In genomic region chr7:77335581-77335980, GRCh38 we compare ENCODE assay signal across 18 cellular contexts.
A peak's percentile ranks its signal among the peaks of the same experiment; 100 is the strongest.
DNase-seq lines count a peak whose midpoint lies in the region; ATAC-seq lines count a peak whose summit lies in the region.
"Had no signal": no experiment of that assay in that cellular context is flagged by ENCODE, and none has a peak within 500 bp of the region (broad histone marks: within the 10 kb centered on the region; RNA-seq: fewer than 3 reads in every experiment).

No MANE protein-coding gene starts in this region.

- H3K9me3 ChIP-seq in neuronal stem cell (replicated peaks in 1 of 2; ENCODE audit: control insufficient read depth in 2 of 2, insufficient read depth in 1 of 2, low read depth in 1 of 2, low read length in 2 of 2), result peaks cover 0 to 1% of the 10 kb centered on the region in 2 donors
- H3K9me3 ChIP-seq: BLaER1, body of pancreas had no signal

- no peak overlapping the region for H2AK5ac ChIP-seq in neuronal stem cell (ENCODE audit: low read depth, low read length)

- H3K9ac ChIP-seq in neuronal stem cell (ENCODE audit: low read depth, low read length, poor library complexity), result no peak overlapping the region
- H3K9ac ChIP-seq: BLaER1 had no signal

- no peaks in the 10 kb centered on the region for H3K27me3 ChIP-seq in neuronal stem cell (ENCODE audit: control insufficient read depth in 3 of 3, insufficient read depth in 3 of 3, low read depth in 1 of 3, low read length in 3 of 3)
- H3K27me3 ChIP-seq: BLaER1, body of pancreas had no signal

- H3K4ac ChIP-seq in neuronal stem cell (ENCODE audit: low read length), result no peak overlapping the region

- no peaks in the 10 kb centered on the region for H3K36me3 ChIP-seq in neuronal stem cell (replicated peaks in 1 of 2; ENCODE audit: control insufficient read depth in 2 of 2, insufficient read depth in 2 of 2, low read length in 2 of 2)
- H3K36me3 ChIP-seq: BLaER1 had no signal

- H2BK120ac ChIP-seq in neuronal stem cell (ENCODE audit: low read depth, low read length), result no peak overlapping the region

- no peak overlapping the region for H3K18ac ChIP-seq in neuronal stem cell (ENCODE audit: low read length)

- intact Hi-C loops in sciatic nerve (cut with DNase I), result no loop called here

- no peak overlapping the region for H3K27ac ChIP-seq in neuronal stem cell (replicated peaks; ENCODE audit: low read length)
- H3K27ac ChIP-seq: BLaER1, body of pancreas, coronary artery had no signal

- no peaks in the 10 kb centered on the region for H3K79me1 ChIP-seq in neuronal stem cell (ENCODE audit: low read depth, low read length)

- ATAC-seq in sciatic nerve, result peak; percentile 54
- ATAC-seq: body of pancreas, left lobe of liver, Right ventricle myocardium inferior had no signal

- no peak overlapping the region for H4K8ac ChIP-seq in neuronal stem cell (ENCODE audit: low read depth, low read length)

- DNase-seq in GM03348 (ENCODE audit: low spot score), result peak; percentile 49
- peak; percentile 21 for DNase-seq in NCI-H69 (lab: John Stamatoyannopoulos, UW)
- DNase-seq in fibroblast of peridontal ligament (ENCODE audit: extremely low read depth), result peak; percentile 94
- no peak for DNase-seq in sciatic nerve (ENCODE audit: low spot score)
- no peak for DNase-seq in neuronal stem cell (ENCODE audit: low spot score)
- no peak for DNase-seq in activated CD4-positive, alpha-beta T cell treated with anti-CD3 and anti-CD28 coated beads for 4 hours
- no peak for DNase-seq in NCI-H748 treated with DMSO at 0.1 percent for 48 hours (lab: John Stamatoyannopoulos, UW)
- DNase-seq in LoVo (ENCODE audit: low spot score), result no peak
- DNase-seq: activated CD4-positive, alpha-beta memory T cell treated with anti-CD3 and anti-CD28 coated beads for 36 hours; activated T-cell treated with anti-CD3 and anti-CD28 coated beads, Interleukin-2, amount 50 U/mL, for 24 hours; body of pancreas; DMS 273 treated with DMSO at 0.1 percent for 48 hours; GDM1; stimulated activated CD4-positive, alpha-beta T cell treated with anti-CD3 and anti-CD28 coated beads, Interleukin-2, amount 100 ng/mL, for 48 hours had no signal

- peaks cover 2 to 4% of the 10 kb centered on the region in 2 donors for H3K4me1 ChIP-seq in neuronal stem cell (ENCODE audit: control insufficient read depth in 2 of 2, insufficient read depth in 1 of 2, low read depth in 1 of 2, low read length in 2 of 2)
- H3K4me1 ChIP-seq: body of pancreas had no signal

- H2BK5ac ChIP-seq in neuronal stem cell (ENCODE audit: low read length), result no peak overlapping the region

- H3K14ac ChIP-seq in neuronal stem cell (ENCODE audit: low read length), result no peak overlapping the region

- no peak overlapping the region for H3K4me3 ChIP-seq in neuronal stem cell (ENCODE audit: low read length in 2 of 2)
- H3K4me3 ChIP-seq: BLaER1, body of pancreas, coronary artery had no signal

- H3K23ac ChIP-seq in neuronal stem cell (ENCODE audit: low read depth, low read length, poor library complexity), result no peak overlapping the region

- H4K91ac ChIP-seq in neuronal stem cell (ENCODE audit: low read depth, low read length, poor library complexity), result no peak overlapping the region

- no peak overlapping the region for H2AFZ ChIP-seq in neuronal stem cell (ENCODE audit: low read length)

- no peak overlapping the region for H3K4me2 ChIP-seq in neuronal stem cell (ENCODE audit: insufficient read depth, low read length, poor library complexity, severe bottlenecking)
- H3K4me2 ChIP-seq: BLaER1 had no signal

- no peak overlapping the region for H2BK15ac ChIP-seq in neuronal stem cell (ENCODE audit: low read length)

- no peak overlapping the region for H2BK12ac ChIP-seq in neuronal stem cell (ENCODE audit: low read length)

Comparison
In these comparisons a context has a peak if more than half of its experiments do, and no peak if none do; other contexts are left out.
1. DNase-seq: peak in GM03348 (single experiment), NCI-H69 (single experiment) and fibroblast of peridontal ligament (single experiment); none in sciatic nerve (single experiment), neuronal stem cell (single experiment), activated CD4-positive, alpha-beta T cell treated with anti-CD3 and anti-CD28 coated beads for 4 hours (0 of 2), NCI-H748 treated with DMSO at 0.1 percent for 48 hours (single experiment) and LoVo (single experiment).